ENCODE assay signal across 7 cellular contexts in the genomic region with DNA sequence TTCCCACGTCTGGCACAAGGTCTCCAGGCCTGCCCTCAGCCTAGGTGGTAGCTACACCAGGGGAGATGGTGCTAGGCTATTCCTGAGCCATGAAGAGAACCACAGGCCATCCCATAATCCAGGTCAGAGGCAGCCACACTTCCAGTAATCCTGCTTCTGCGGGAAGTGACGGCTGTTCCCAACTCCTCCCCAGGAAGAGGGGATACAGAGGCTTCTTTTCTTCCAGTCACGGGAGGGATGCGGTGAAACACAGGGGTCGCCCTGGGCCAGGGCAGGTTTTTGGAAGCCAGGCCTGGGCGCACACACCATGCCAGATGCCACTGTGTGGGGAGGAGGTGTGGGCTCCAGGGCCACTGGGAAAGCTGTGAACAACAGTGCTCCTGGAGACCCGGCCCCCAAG. TPM values are rescaled to one million over a fixed set of nuclear protein-coding genes. Genes with fewer than 3 reads are reported as not detected.
DNase-seq lines count a peak whose midpoint lies in the region; ATAC-seq and TF ChIP-seq lines count a peak whose summit lies in the region.
"Not testable (repeated sequence)": the region's sequence is repeated elsewhere in the genome, so short reads cannot be mapped to it uniquely, and the experiment has no call there.
"Had no signal": no experiment of that assay in that cellular context is flagged by ENCODE, and none has a peak within 500 bp of the region (broad histone marks: within the 10 kb centered on the region; RNA-seq: fewer than 3 reads in every experiment).

No MANE protein-coding gene starts in this region.

- not testable (repeated sequence) for H3K27me3 Mint-ChIP-seq in WTC11 (ENCODE audit: low read depth); activated naive CD8-positive, alpha-beta T cell; endodermal cell (ENCODE audit: insufficient read depth); stimulated activated naive CD8-positive, alpha-beta T cell treated with anti-CD3 and anti-CD28 coated beads, Interleukin-15, amount 100 ng/mL, for 72 hours

- H3K4me3 Mint-ChIP-seq in WTC11; activated naive CD8-positive, alpha-beta T cell; endodermal cell; stimulated activated effector memory CD8-positive, alpha-beta T cell treated with anti-CD3 and anti-CD28 coated beads, Interleukin-12 subunit alpha, Interleukin-12 subunit beta, amount 100 ng/mL, for 72 hours; stimulated activated naive CD8-positive, alpha-beta T cell treated with anti-CD3 and anti-CD28 coated beads, Interleukin-15, amount 100 ng/mL, for 72 hours: not testable (repeated sequence)

- H3K27ac Mint-ChIP-seq in WTC11 = peak overlapping the region; percentile 49; the same call in 1 of the 2 replicates
- peak overlapping the region; percentile 16 for H3K27ac Mint-ChIP-seq in activated naive CD8-positive, alpha-beta T cell
- H3K27ac Mint-ChIP-seq in endodermal cell = not testable (repeated sequence)
- peak overlapping the region; percentile 56 for H3K27ac Mint-ChIP-seq in stimulated activated effector memory CD8-positive, alpha-beta T cell treated with anti-CD3 and anti-CD28 coated beads, Interleukin-12 subunit alpha, Interleukin-12 subunit beta, amount 100 ng/mL, for 72 hours
- H3K27ac Mint-ChIP-seq in stimulated activated naive CD8-positive, alpha-beta T cell treated with anti-CD3 and anti-CD28 coated beads, Interleukin-15, amount 100 ng/mL, for 72 hours = peak overlapping the region; percentile 34 to 61

- POLR2A ChIA-PET in HEK293 (lab: Yijun Ruan, JAX); WTC11 (lab: Charles Lee): not testable (repeated sequence)

- 95 to 100% methylated on average over 2 to 4 of the region's 8 CpGs for WGBS in endodermal cell (ENCODE audit: insufficient coverage in 1 of 2, insufficient read length in 1 of 2), 2 experiments

- H3K9ac ChIP-seq in endodermal cell (ENCODE audit: extremely low read depth, low read length, poor library complexity, severe bottlenecking) = not testable (repeated sequence)

- H3K9me3 ChIP-seq in HEK293 (ENCODE audit: control insufficient read depth, insufficient read depth, low read depth, low read length); endodermal cell (ENCODE audit: control insufficient read depth, low read length): not testable (repeated sequence)

- not testable (repeated sequence) for H3K9me3 Mint-ChIP-seq in WTC11; activated naive CD8-positive, alpha-beta T cell (ENCODE audit: low read depth); endodermal cell; stimulated activated effector memory CD8-positive, alpha-beta T cell treated with anti-CD3 and anti-CD28 coated beads, Interleukin-12 subunit alpha, Interleukin-12 subunit beta, amount 100 ng/mL, for 72 hours; stimulated activated naive CD8-positive, alpha-beta T cell treated with anti-CD3 and anti-CD28 coated beads, Interleukin-15, amount 100 ng/mL, for 72 hours

- H3K4me3 ChIP-seq in HEK293 (ENCODE audit: low read depth, low read length); endodermal cell (ENCODE audit: low read length): not testable (repeated sequence)

- not testable (repeated sequence) for H3K4me1 ChIP-seq in HEK293 (ENCODE audit: control insufficient read depth, insufficient read depth, low read length); endodermal cell (ENCODE audit: control insufficient read depth, insufficient read depth, low read length)

- H3K4me1 Mint-ChIP-seq in WTC11 (peaks cover 38% of the 10 kb centered on the region), endodermal cell (peaks cover 11% of the 10 kb centered on the region)
- H3K4me1 Mint-ChIP-seq in activated naive CD8-positive, alpha-beta T cell (ENCODE audit: low read depth) = peaks cover 14% of the 10 kb centered on the region
- H3K4me1 Mint-ChIP-seq in stimulated activated effector memory CD8-positive, alpha-beta T cell treated with anti-CD3 and anti-CD28 coated beads, Interleukin-12 subunit alpha, Interleukin-12 subunit beta, amount 100 ng/mL, for 72 hours = peaks cover 13% of the 10 kb centered on the region
- peaks cover 34% of the 10 kb centered on the region for H3K4me1 Mint-ChIP-seq in stimulated activated naive CD8-positive, alpha-beta T cell treated with anti-CD3 and anti-CD28 coated beads, Interleukin-15, amount 100 ng/mL, for 72 hours

- H3K36me3 ChIP-seq in HEK293 (ENCODE audit: control insufficient read depth in 2 of 2, insufficient read depth in 1 of 2, low read length in 2 of 2) (peaks cover 16 to 52% of the 10 kb centered on the region in 2 experiments; a peak in 2 of 3 replicates), endodermal cell (ENCODE audit: control insufficient read depth, insufficient read depth, low read length) (peaks cover 31% of the 10 kb centered on the region)

- not testable (repeated sequence) for H3K27me3 ChIP-seq in endodermal cell (ENCODE audit: control insufficient read depth, insufficient read depth, low read length, poor library complexity, severe bottlenecking)

- TF ChIP-seq CTCF in HEK293 (tag by site-specific recombination; IDR thresholded peaks at IDR 0.05); WTC11 (IDR thresholded peaks at IDR 0.05); endodermal cell (conservative IDR thresholded peaks at IDR 0.05): not testable (repeated sequence)

- not testable (repeated sequence) for ATAC-seq in WTC11; stimulated activated effector memory CD8-positive, alpha-beta T cell treated with anti-CD3 and anti-CD28 coated beads, Interleukin-12 subunit alpha, Interleukin-12 subunit beta, amount 100 ng/mL, for 72 hours; stimulated activated naive CD8-positive, alpha-beta T cell treated with anti-CD3 and anti-CD28 coated beads, Interleukin-15, amount 100 ng/mL, for 72 hours

- peaks cover 33% of the 10 kb centered on the region for H3K36me3 Mint-ChIP-seq in WTC11
- not testable (repeated sequence) for H3K36me3 Mint-ChIP-seq in activated naive CD8-positive, alpha-beta T cell
- H3K36me3 Mint-ChIP-seq in endodermal cell (ENCODE audit: low read depth) = peaks cover 42% of the 10 kb centered on the region
- peaks cover 65% of the 10 kb centered on the region for H3K36me3 Mint-ChIP-seq in stimulated activated effector memory CD8-positive, alpha-beta T cell treated with anti-CD3 and anti-CD28 coated beads, Interleukin-12 subunit alpha, Interleukin-12 subunit beta, amount 100 ng/mL, for 72 hours

- CTCF ChIA-PET in HEK293 (lab: Yijun Ruan, JAX) = interaction anchor here (0.7 kb wide), 1 partner anchor 45 kb away, joined by 3 read pairs; no protein-coding TSS in a partner anchor
- CTCF ChIA-PET in WTC11 (lab: Charles Lee) = not testable (repeated sequence)

- DNase-seq in WTC11 (ENCODE audit: low spot score); stimulated activated effector memory CD8-positive, alpha-beta T cell treated with anti-CD3 and anti-CD28 coated beads, Interleukin-12 subunit alpha, Interleukin-12 subunit beta, amount 100 ng/mL, for 72 hours (ENCODE audit: low spot score in 2 of 2); stimulated activated naive CD8-positive, alpha-beta T cell treated with anti-CD3 and anti-CD28 coated beads, Interleukin-15, amount 100 ng/mL, for 72 hours: not testable (repeated sequence)
- peak; percentile 40 for DNase-seq in endodermal cell

- H3K27ac ChIP-seq in HEK293 (ENCODE audit: extremely low read depth, low read depth, low read length); endodermal cell (ENCODE audit: low read depth, low read length): not testable (repeated sequence)

TF ChIP-seq in HEK293, 187 proteins besides CTCF, POLR2A, EP300 and RAD21:
- TF ChIP-seq ZNF341 (tag by site-specific recombination; IDR thresholded peaks at IDR 0.05; ENCODE audit: low read depth) = peak; percentile 77

RNA-seq across cellular contexts. Expression of gene RRP7A, which starts 4.3 kb away (rescaled TPM):
- 72.9 to 95.0 TPM (median 76.5 TPM) in 3 replicates for total RNA-seq in WTC11 (2021)
- total RNA-seq in endodermal cell = 10 to 100 TPM; 63.8 to 98.0 TPM
- 36.8 TPM for polyA plus RNA-seq in endodermal cell (2013, experiment 1 of 2)
- 29.6 TPM for polyA plus RNA-seq in endodermal cell (2013, experiment 2 of 2)

RNA-seq across cellular contexts. Expression of gene SERHL2, which starts 38.5 kb away (rescaled TPM):
- total RNA-seq in WTC11 (2021) (0.37 to 1.1 TPM (median 0.92 TPM) in 3 replicates), endodermal cell (10 to 100 TPM; 12.6 to 12.8 TPM)
- 15.3 TPM for polyA plus RNA-seq in endodermal cell (2013, experiment 1 of 2)
- polyA plus RNA-seq in endodermal cell (2013, experiment 2 of 2) = 26.2 TPM
- total RNA-seq: G401 had no signal
